Comparison of ENCODE assay signal across 1 cellular context in genomic region chr7:112254709-112255387, GRCh38.
TF ChIP-seq lines count a peak whose summit lies in the region.

No MANE protein-coding gene starts in this region.

TF ChIP-seq in WTC11, 78 proteins besides CTCF, POLR2A, EP300 and RAD21 (continued from another document):
- TF ChIP-seq AR (CRISPR knock-in tag; IDR thresholded peaks at IDR 0.05) (no peak), RORB (CRISPR knock-in tag; IDR thresholded peaks at IDR 0.05) (no peak), ZMAT4 (CRISPR knock-in tag; IDR thresholded peaks at IDR 0.05) (no peak), PRRX2 (CRISPR knock-in tag; IDR thresholded peaks at IDR 0.05) (no peak), MAX (CRISPR knock-in tag; IDR thresholded peaks at IDR 0.05) (no peak), SP1 (CRISPR knock-in tag; conservative IDR thresholded peaks at IDR 0.05) (no peak), IRF1 (CRISPR knock-in tag; IDR thresholded peaks at IDR 0.05) (no peak), CDX4 (CRISPR knock-in tag; IDR thresholded peaks at IDR 0.05; ENCODE audit: borderline replicate concordance) (no peak)
